Comparison of ENCODE assay signal across 15 cellular contexts in the genomic region with DNA sequence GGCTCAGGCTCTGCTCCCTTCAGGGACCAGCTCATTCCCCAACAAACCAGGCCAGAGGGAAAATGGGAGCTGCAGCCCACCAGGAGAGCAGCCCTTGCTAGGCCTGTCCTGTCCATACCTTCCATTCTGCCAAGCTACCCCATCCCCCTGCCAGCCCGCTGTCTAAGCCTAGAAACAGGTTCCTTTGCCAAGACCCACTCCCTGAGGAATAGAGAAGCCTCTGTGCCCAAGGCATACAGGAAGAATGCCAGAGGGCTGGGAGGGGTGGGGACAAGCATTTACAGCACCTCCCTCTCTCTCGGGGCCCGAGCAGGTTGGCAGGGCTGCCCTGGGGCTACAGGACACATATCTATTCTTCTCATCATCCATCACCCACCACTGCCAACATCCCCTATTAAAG.
DNase-seq lines count a peak whose midpoint lies in the region; ATAC-seq and TF ChIP-seq lines count a peak whose summit lies in the region.
"Had no signal": no experiment of that assay in that cellular context is flagged by ENCODE, and none has a peak within 500 bp of the region (broad histone marks: within the 10 kb centered on the region; RNA-seq: fewer than 3 reads in every experiment).

No MANE protein-coding gene starts in this region.

- intact Hi-C loops in stomach (cut with DNase I; ENCODE audit: low total_unique reads) = no loop called here
- intact Hi-C loops in activated CD4-positive, alpha-beta T cell treated with anti-CD3 and anti-CD28 coated beads for 36 hours (cut with DNase I, micrococcal nuclease) = no loop called here

- TF ChIP-seq POLR2A in stomach (IDR thresholded peaks at IDR 0.05) = no peak

- peaks cover 0 to 5% (median 0%) of the 10 kb centered on the region in 3 donors for H3K27me3 ChIP-seq in stomach

- no peak overlapping the region for H3K27ac Mint-ChIP-seq in T-cell
- H3K27ac Mint-ChIP-seq in activated CD4-positive, alpha-beta T cell treated with anti-CD3 and anti-CD28 coated beads for 36 hours = no peak overlapping the region
- H3K27ac Mint-ChIP-seq: CD4-positive, CD25-positive, alpha-beta regulatory T cell; GM23338 had no signal

- no peaks in the 10 kb centered on the region for H3K4me1 ChIP-seq in stomach

- CTCF ChIA-PET in T-cell (lab: Charles Lee) = interaction anchor here in 1 of 2 donors (1.1 kb wide), 1 partner anchor 397 kb away, joined by 3 read pairs; no protein-coding TSS in a partner anchor
- CTCF ChIA-PET in activated CD4-positive, alpha-beta T cell treated with anti-CD3 and anti-CD28 coated beads for 36 hours (lab: Charles Lee) = no interaction called here

- no peak overlapping the region for H3K4me3 Mint-ChIP-seq in T-cell
- H3K4me3 Mint-ChIP-seq in activated CD4-positive, alpha-beta T cell treated with anti-CD3 and anti-CD28 coated beads for 36 hours = no peak overlapping the region
- H3K4me3 Mint-ChIP-seq: CD4-positive, CD25-positive, alpha-beta regulatory T cell; GM23338 had no signal

- H3K4me3 ChIP-seq in stomach = no peak overlapping the region
- H3K4me3 ChIP-seq: GM23338 had no signal

- POLR2A ChIA-PET in T-cell (lab: Charles Lee) = no interaction called here
- POLR2A ChIA-PET in activated CD4-positive, alpha-beta T cell treated with anti-CD3 and anti-CD28 coated beads for 36 hours (lab: Charles Lee) = no interaction called here

- no peaks in the 10 kb centered on the region for H3K36me3 Mint-ChIP-seq in T-cell
- no peaks in the 10 kb centered on the region for H3K36me3 Mint-ChIP-seq in activated CD4-positive, alpha-beta T cell treated with anti-CD3 and anti-CD28 coated beads for 36 hours (ENCODE audit: low read depth)
- H3K36me3 Mint-ChIP-seq: CD4-positive, CD25-positive, alpha-beta regulatory T cell had no signal

- DNase-seq in D341Med (ENCODE audit: low spot score) = peak; percentile 49
- DNase-seq in anterior cingulate cortex (lab: John Stamatoyannopoulos, UW) = peak in 46 of 58 donors; percentile 19 to 84 (median 54)
- peak; percentile 75 for DNase-seq in mesenteric fat pad (ENCODE audit: low spot score)
- peak; percentile 7 for DNase-seq in stomach
- DNase-seq in UCSD-AML1 (lab: John Stamatoyannopoulos, UW; ENCODE audit: unreplicated experiment) = no peak
- no peak for DNase-seq in T-cell
- no peak for DNase-seq in activated CD4-positive, alpha-beta T cell treated with anti-CD3 and anti-CD28 coated beads for 36 hours
- no peak for DNase-seq in NCI-H1092 (lab: John Stamatoyannopoulos, UW)
- DNase-seq: CD4-positive, CD25-positive, alpha-beta regulatory T cell; DMS79 treated with DMSO at 0.1 percent for 48 hours; GDM1; IMR-90; NCI-H2107; SHP77 had no signal

- no peaks in the 10 kb centered on the region for H3K4me1 Mint-ChIP-seq in T-cell
- no peaks in the 10 kb centered on the region for H3K4me1 Mint-ChIP-seq in activated CD4-positive, alpha-beta T cell treated with anti-CD3 and anti-CD28 coated beads for 36 hours
- H3K4me1 Mint-ChIP-seq: CD4-positive, CD25-positive, alpha-beta regulatory T cell; GM23338 had no signal

- no peaks in the 10 kb centered on the region for H3K36me3 ChIP-seq in stomach

- H3K9me3 Mint-ChIP-seq in T-cell = peaks cover 0 to 6% (median 0%) of the 10 kb centered on the region in 3 donors
- H3K9me3 Mint-ChIP-seq in activated CD4-positive, alpha-beta T cell treated with anti-CD3 and anti-CD28 coated beads for 36 hours (ENCODE audit: low read depth) = no peaks in the 10 kb centered on the region
- H3K9me3 Mint-ChIP-seq: GM23338 had no signal

- TF ChIP-seq CTCF in stomach (IDR thresholded peaks at IDR 0.05) = no peak

- no peaks in the 10 kb centered on the region for H3K9me3 ChIP-seq in stomach

- ATAC-seq in T-cell (replicated peaks in 1 of 4) = no peak
- no peak for ATAC-seq in activated CD4-positive, alpha-beta T cell treated with anti-CD3 and anti-CD28 coated beads for 36 hours
- ATAC-seq: GM23338 had no signal

- TF ChIP-seq EP300 in stomach (IDR thresholded peaks at IDR 0.05) = no peak

- H3K27me3 Mint-ChIP-seq in T-cell = peaks cover 21 to 26% of the 10 kb centered on the region in 2 donors
- peaks cover 13% of the 10 kb centered on the region for H3K27me3 Mint-ChIP-seq in activated CD4-positive, alpha-beta T cell treated with anti-CD3 and anti-CD28 coated beads for 36 hours

- 51 to 75% (median 62%) methylated on average over 3 of the region's 3 CpGs for WGBS in stomach, 5 donors

- H3K27ac ChIP-seq in stomach = no peak overlapping the region

Comparison
In these comparisons a context has a peak if more than half of its experiments do, and no peak if none do; other contexts are left out.
1. DNase-seq: peak in D341Med (single experiment), anterior cingulate cortex (46 of 58), mesenteric fat pad (single experiment) and stomach (single experiment); none in UCSD-AML1 (single experiment), T-cell (0 of 34), activated CD4-positive, alpha-beta T cell treated with anti-CD3 and anti-CD28 coated beads for 36 hours (single experiment) and NCI-H1092 (single experiment).